Comparison of ENCODE assay signal across 20 cellular contexts in genomic region chr15:66829551-66830131, GRCh38.
DNase-seq lines count a peak whose midpoint lies in the region; ATAC-seq, FAIRE-seq and TF ChIP-seq lines count a peak whose summit lies in the region.
"Had no signal": no experiment of that assay in that cellular context is flagged by ENCODE, and none has a peak within 500 bp of the region (broad histone marks: within the 10 kb centered on the region; RNA-seq: fewer than 3 reads in every experiment).

No MANE protein-coding gene starts in this region.

- no peak overlapping the region for H2AFZ ChIP-seq in ACC112 (ENCODE audit: low read length, unreplicated experiment)
- H2AFZ ChIP-seq: GM23338 had no signal

- DNase-seq in NCI-H226 (peak; percentile 55), amniotic epithelial cell (ENCODE audit: low read depth) (peak; percentile 57), kidney (peak; percentile 15), DMS79 (lab: John Stamatoyannopoulos, UW) (no peak), SIG-M5 (lab: John Stamatoyannopoulos, UW) (no peak)
- DNase-seq: BE2C; CD8-positive, alpha-beta T cell; DND-41; GF-D8; MM.1S; NCI-H1105; NCI-H187; NCI-H748 treated with DMSO at 0.1 percent for 48 hours had no signal

- H3K27me3 ChIP-seq in ACC112 (ENCODE audit: insufficient read depth, low read length) = no peaks in the 10 kb centered on the region
- H3K27me3 ChIP-seq: BE2C, SJSA1 had no signal

- no peak for FAIRE-seq in kidney (lab: Jason Lieb, UNC)
- FAIRE-seq: D721Med, RCC 7860 had no signal

- peak overlapping the region; percentile 17; the same call in 1 of the 2 replicates for H3K27ac ChIP-seq in ACC112 (ENCODE audit: low read depth, low read length)
- no peak overlapping the region for H3K27ac ChIP-seq in kidney (ENCODE audit: low read depth in 2 of 2, low read length in 2 of 2)
- H3K27ac ChIP-seq: SJSA1 had no signal

- no peaks in the 10 kb centered on the region for H3K79me2 ChIP-seq in ACC112 (ENCODE audit: control insufficient read depth, insufficient read depth, low read length, unreplicated experiment)

- H3K36me3 ChIP-seq in ACC112 (ENCODE audit: insufficient read depth, low read length) = no peaks in the 10 kb centered on the region
- H3K36me3 ChIP-seq in kidney (ENCODE audit: control insufficient read depth in 1 of 2, insufficient read depth in 2 of 2, low read length in 2 of 2) = no peaks in the 10 kb centered on the region
- H3K36me3 ChIP-seq: BE2C, SJSA1 had no signal

- H3K4me1 ChIP-seq in ACC112 (ENCODE audit: control insufficient read depth, insufficient read depth, low read length, unreplicated experiment) (peaks cover 33% of the 10 kb centered on the region), kidney (ENCODE audit: control insufficient read depth in 1 of 2, insufficient read depth in 1 of 2, low read depth in 1 of 2, low read length in 2 of 2) (peaks cover 0 to 4% of the 10 kb centered on the region in 2 donors)
- H3K4me1 ChIP-seq: BE2C had no signal

- no peaks in the 10 kb centered on the region for H3K9me3 ChIP-seq in kidney (ENCODE audit: control insufficient read depth in 1 of 2, low read length in 2 of 2)
- H3K9me3 ChIP-seq: BE2C, SJSA1 had no signal

- no peak for TF ChIP-seq CTCF in kidney (IDR thresholded peaks at IDR 0.05; ENCODE audit: borderline replicate concordance, extremely low read depth, insufficient read depth)

- ATAC-seq in HG02870 (IDR thresholded peaks at IDR 0.05; ENCODE audit: unreplicated experiment) (no peak), GM19467 (IDR thresholded peaks at IDR 0.05; ENCODE audit: unreplicated experiment) (no peak)
- ATAC-seq: CD8-positive, alpha-beta T cell; GM23338 had no signal

- intact Hi-C loops in kidney (cut with DNase I) = no loop called here

- no peak overlapping the region for H3K9ac ChIP-seq in kidney (ENCODE audit: low read length in 2 of 2)

- H3K4me3 ChIP-seq in ACC112 (ENCODE audit: low read depth, low read length) = no peak overlapping the region
- no peak overlapping the region for H3K4me3 ChIP-seq in kidney (ENCODE audit: low read length in 2 of 2)
- H3K4me3 ChIP-seq: GM23338, SJSA1 had no signal

Comparison
In these comparisons a context has a peak if more than half of its experiments do, and no peak if none do; other contexts are left out.
1. DNase-seq: peak in NCI-H226 (single experiment), amniotic epithelial cell (single experiment) and kidney (single experiment); none in DMS79 (single experiment) and SIG-M5 (single experiment).